7 cellular contexts compared by ENCODE assay signal in the genomic region with DNA sequence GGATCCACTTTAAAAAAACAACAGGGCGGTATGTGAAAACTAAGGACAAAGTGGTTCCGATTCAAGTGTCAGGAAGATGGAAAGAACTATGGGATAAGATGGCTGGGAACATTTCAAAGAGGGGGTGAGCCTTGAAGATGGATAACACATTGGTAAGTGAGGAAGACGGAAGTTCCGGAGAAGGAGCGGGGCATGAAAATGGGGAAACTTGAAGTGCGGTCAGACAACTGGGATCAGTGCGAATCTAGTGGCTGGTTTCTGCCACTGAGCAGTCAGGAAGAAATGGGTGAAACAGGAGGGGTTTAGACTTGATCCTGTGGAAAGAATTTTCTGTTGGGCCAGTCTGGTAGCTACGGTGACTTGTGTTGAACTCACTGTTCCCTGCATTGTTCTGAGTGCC. TPM values are rescaled to one million over a fixed set of nuclear protein-coding genes. Genes with fewer than 3 reads are reported as not detected.
DNase-seq lines count a peak whose midpoint lies in the region; ATAC-seq and TF ChIP-seq lines count a peak whose summit lies in the region.

No MANE protein-coding gene starts in this region.

- H3K36me3 ChIP-seq in HEK293 (ENCODE audit: control insufficient read depth in 2 of 2, insufficient read depth in 1 of 2, low read length in 2 of 2), result peaks cover 6 to 32% of the 10 kb centered on the region in 2 experiments; a peak in 2 of 3 replicates

- H3K27me3 Mint-ChIP-seq in T-helper 17 cell, result no peaks in the 10 kb centered on the region

- H3K9me3 ChIP-seq in HEK293 (ENCODE audit: control insufficient read depth, insufficient read depth, low read depth, low read length), result no peaks in the 10 kb centered on the region
- H3K9me3 ChIP-seq in T-helper 17 cell (ENCODE audit: control insufficient read depth, low read length, poor library complexity, severe bottlenecking), result no peaks in the 10 kb centered on the region

- DNase-seq in T-helper 17 cell (no peak), fibroblast of the aortic adventitia (ENCODE audit: low read depth) (no peak), amygdala (lab: John Stamatoyannopoulos, UW) (no peak)

- peak overlapping the region; percentile 91 for H3K4me3 ChIP-seq in HEK293 (ENCODE audit: low read depth, low read length)
- peak overlapping the region; percentile 92 for H3K4me3 ChIP-seq in fibroblast of the aortic adventitia (ENCODE audit: low read depth, low read length)
- peak overlapping the region in 6 of 7 experiments; percentile 80 to 98 (median 93) for H3K4me3 ChIP-seq in skin epidermis

- POLR2A ChIA-PET in HEK293 (lab: Yijun Ruan, JAX), result interaction anchor here (1.8 kb wide), 1 partner anchor 34 kb away, joined by 9 read pairs; the partner anchor contains the start of genes CFAP61 and CRNKL1

- H3K4me1 Mint-ChIP-seq in T-helper 17 cell, result peaks cover 38% of the 10 kb centered on the region

- no peaks in the 10 kb centered on the region for H3K36me3 Mint-ChIP-seq in T-helper 17 cell (ENCODE audit: low read depth)

- H3K4me1 ChIP-seq in HEK293 (ENCODE audit: control insufficient read depth, insufficient read depth, low read length), result peaks cover 4% of the 10 kb centered on the region; the same call in 1 of the 2 replicates

- CTCF ChIA-PET in HEK293 (lab: Yijun Ruan, JAX), result no interaction called here

- peak overlapping the region; percentile 92 for H3K4me3 Mint-ChIP-seq in T-helper 17 cell

- H3K27ac ChIP-seq in HEK293 (ENCODE audit: extremely low read depth, low read depth, low read length), result no peak overlapping the region
- peak overlapping the region in 11 of 21 experiments; percentile 35 to 95 (median 87) for H3K27ac ChIP-seq in skin epidermis

- ATAC-seq in T-helper 17 cell (no peak), HG03139 (IDR thresholded peaks at IDR 0.05; ENCODE audit: unreplicated experiment) (no peak), HG03460 (IDR thresholded peaks at IDR 0.05; ENCODE audit: unreplicated experiment) (no peak)

- H3K27ac Mint-ChIP-seq in T-helper 17 cell, result peak overlapping the region; percentile 91

- TF ChIP-seq CTCF in HEK293 (tag by site-specific recombination; IDR thresholded peaks at IDR 0.05) (no peak), fibroblast of the aortic adventitia (IDR thresholded peaks at IDR 0.05; ENCODE audit: insufficient read depth, low read length) (no peak)

TF ChIP-seq in HEK293, 187 proteins besides CTCF, POLR2A, EP300 and RAD21:
- TF ChIP-seq ZNF169 (tag by site-specific recombination; IDR thresholded peaks at IDR 0.05), result no peak
- TF ChIP-seq, protein P1, sequence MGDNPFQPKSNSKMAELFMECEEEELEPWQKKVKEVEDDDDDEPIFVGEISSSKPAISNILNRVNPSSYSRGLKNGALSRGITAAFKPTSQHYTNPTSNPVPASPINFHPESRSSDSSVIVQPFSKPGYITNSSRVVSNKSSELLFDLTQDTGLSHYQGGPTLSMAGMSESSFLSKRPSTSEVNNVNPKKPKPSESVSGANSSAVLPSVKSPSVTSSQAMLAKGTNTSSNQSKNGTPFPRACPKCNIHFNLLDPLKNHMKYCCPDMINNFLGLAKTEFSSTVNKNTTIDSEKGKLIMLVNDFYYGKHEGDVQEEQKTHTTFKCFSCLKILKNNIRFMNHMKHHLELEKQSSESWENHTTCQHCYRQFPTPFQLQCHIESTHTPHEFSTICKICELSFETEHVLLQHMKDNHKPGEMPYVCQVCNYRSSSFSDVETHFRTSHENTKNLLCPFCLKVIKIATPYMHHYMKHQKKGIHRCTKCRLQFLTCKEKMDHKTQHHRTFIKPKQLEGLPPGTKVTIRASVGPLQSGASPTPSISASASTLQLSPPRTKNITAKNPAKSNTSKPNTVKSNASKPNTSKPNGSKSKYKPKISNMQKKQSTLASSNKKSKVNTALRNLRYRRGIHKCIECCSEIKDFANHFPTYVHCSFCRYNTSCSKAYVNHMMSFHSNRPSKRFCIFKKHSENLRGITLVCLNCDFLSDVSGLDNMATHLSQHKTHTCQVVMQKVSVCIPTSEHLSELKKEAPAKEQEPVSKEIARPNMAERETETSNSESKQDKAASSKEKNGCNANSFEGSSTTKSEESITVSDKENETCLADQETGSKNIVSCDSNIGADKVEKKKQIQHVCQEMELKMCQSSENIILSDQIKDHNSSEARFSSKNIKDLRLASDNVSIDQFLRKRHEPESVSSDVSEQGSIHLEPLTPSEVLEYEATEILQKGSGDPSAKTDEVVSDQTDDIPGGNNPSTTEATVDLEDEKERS (tag by site-specific recombination; IDR thresholded peaks at IDR 0.05), result no peak

RNA-seq across cellular contexts. Expression of gene NAA20, which starts 1.2 kb away (rescaled TPM):
- total RNA-seq in T-helper 17 cell (10 to 100 TPM; 22.4 to 25.3 TPM), fibroblast of the aortic adventitia (ENCODE audit: low replicate concordance) (19.3 and 49.3 TPM in 2 replicates)

RNA-seq across cellular contexts. Expression of gene CRNKL1, which starts 33.9 kb away (rescaled TPM):
- total RNA-seq in T-helper 17 cell (10 to 100 TPM; 21.6 to 22.8 TPM), fibroblast of the aortic adventitia (ENCODE audit: low replicate concordance) (31.2 and 109 TPM in 2 replicates)

RNA-seq across cellular contexts. Expression of gene CFAP61, which starts 34.0 kb away (rescaled TPM):
- total RNA-seq in T-helper 17 cell (not detected), fibroblast of the aortic adventitia (ENCODE audit: low replicate concordance) (0.18 TPM in 1 of 2 replicates, not detected in the other)
